20 cellular contexts compared by ENCODE assay signal in the genomic region with DNA sequence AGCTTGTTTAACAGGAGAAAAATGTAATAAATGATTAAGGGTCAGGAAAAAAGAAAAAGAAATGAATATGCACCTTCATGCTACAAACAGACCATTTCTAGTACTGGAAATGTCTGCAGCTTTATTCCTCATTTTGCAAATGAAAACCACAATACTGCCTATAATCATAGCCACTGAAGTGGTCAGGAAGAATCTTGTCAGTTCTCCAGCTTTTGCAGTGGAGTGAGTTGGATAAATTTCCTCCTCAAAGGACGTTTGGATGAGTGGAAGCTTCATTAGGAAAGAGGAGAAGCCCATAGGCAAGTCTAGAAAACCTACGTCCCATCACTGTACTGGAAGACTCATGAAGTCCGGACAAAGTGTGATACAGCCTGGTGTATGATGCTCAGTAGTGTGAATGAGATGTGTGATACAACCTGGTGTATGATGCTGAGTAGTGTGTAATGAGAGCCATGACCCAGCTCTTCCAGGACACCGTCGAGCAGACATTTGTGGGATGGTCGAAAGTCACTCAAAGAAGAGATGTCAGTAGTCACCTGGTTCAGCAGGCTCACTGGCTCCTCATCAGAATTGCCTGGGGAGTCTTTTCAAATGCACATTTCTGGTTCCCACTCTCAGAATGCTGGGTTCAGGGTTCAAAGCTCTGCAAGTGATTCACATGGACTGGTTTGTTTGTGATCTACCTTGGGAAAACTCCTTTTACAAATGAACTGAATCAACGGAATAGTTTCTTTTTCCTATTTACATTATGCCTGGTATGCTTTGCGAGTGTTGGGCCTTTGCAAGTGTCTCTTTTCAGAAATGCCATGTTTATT.
DNase-seq lines count a peak whose midpoint lies in the region; ATAC-seq and TF ChIP-seq lines count a peak whose summit lies in the region.
"Had no signal": no experiment of that assay in that cellular context is flagged by ENCODE, and none has a peak within 500 bp of the region (broad histone marks: within the 10 kb centered on the region; RNA-seq: fewer than 3 reads in every experiment).

No MANE protein-coding gene starts in this region.

- H3K27ac ChIP-seq in HUES48 (ENCODE audit: low read depth, low read length) (peak overlapping the region; percentile 67), iPS-20b (ENCODE audit: low read length) (no peak overlapping the region)

- H3K27me3 ChIP-seq in HUES48 (ENCODE audit: control insufficient read depth, insufficient read depth, low read length) (no peaks in the 10 kb centered on the region), iPS-20b (ENCODE audit: insufficient read depth, low read length) (no peaks in the 10 kb centered on the region)

- H3K27ac Mint-ChIP-seq in activated naive CD4-positive, alpha-beta T cell treated with anti-CD3 and anti-CD28 coated beads, Interleukin-2, amount 50 U/mL, for 72 hours: no peak overlapping the region
- H3K27ac Mint-ChIP-seq: B cell had no signal

- ATAC-seq in GM19467 (IDR thresholded peaks at IDR 0.05; ENCODE audit: unreplicated experiment): no peak
- no peak for ATAC-seq in activated naive CD4-positive, alpha-beta T cell treated with anti-CD3 and anti-CD28 coated beads, Interleukin-2, amount 50 U/mL, for 72 hours
- ATAC-seq: PC-3, Right ventricle myocardium inferior had no signal

- H3K4me3 ChIP-seq in AG10803 (ENCODE audit: low read length) (no peak overlapping the region), HUES48 (ENCODE audit: low read depth, low read length) (no peak overlapping the region), astrocyte of the cerebellum (ENCODE audit: low read depth, low read length) (no peak overlapping the region), iPS-20b (ENCODE audit: low read length) (peak overlapping the region; percentile 35; the same call in 1 of the 2 replicates)

- in situ Hi-C loops in astrocyte of the cerebellum (cut with HindIII; ENCODE audit: low sequenced_read_pairs): no loop called here

- peak; percentile 68 for DNase-seq in AG10803 (ENCODE audit: low read depth)
- DNase-seq in astrocyte of the cerebellum (ENCODE audit: low read depth): peak; percentile 73
- DNase-seq in activated naive CD4-positive, alpha-beta T cell treated with anti-CD3 and anti-CD28 coated beads, Interleukin-2, amount 50 U/mL, for 72 hours (ENCODE audit: low spot score in 2 of 2): no peak
- no peak for DNase-seq in NCI-H146 treated with DMSO at 0.1 percent for 48 hours (lab: John Stamatoyannopoulos, UW; ENCODE audit: unreplicated experiment)
- no peak for DNase-seq in NCI-H1092 treated with DMSO at 0.1 percent for 48 hours (lab: John Stamatoyannopoulos, UW)
- DNase-seq: CD4-positive, alpha-beta memory T cell; DMS79; GDM1; NCI-H146; NCI-H2107; NCI-H226; NCI-H526; NK-92 treated with Interleukin-12 subunit alpha and Interleukin-12 subunit beta, amount 100 ng/mL, for 24 hours; PC-3; SK-N-SH had no signal

- H3K9me3 ChIP-seq in HUES48 (ENCODE audit: control insufficient read depth, insufficient read depth, low read length) (0 out of 2 replicates have a peak, but pooled peaks cover 3% of the 10 kb centered on the region), iPS-20b (ENCODE audit: insufficient read depth, low read depth, low read length) (no peaks in the 10 kb centered on the region)
- H3K9me3 ChIP-seq: SK-N-SH had no signal

- H3K4me1 ChIP-seq in HUES48 (ENCODE audit: control insufficient read depth, insufficient read depth, low read length) (peaks cover 12% of the 10 kb centered on the region), iPS-20b (ENCODE audit: insufficient read depth, low read length) (peaks cover 11% of the 10 kb centered on the region; the same call in 1 of the 2 replicates)

- H3K36me3 ChIP-seq in HUES48 (ENCODE audit: control insufficient read depth, insufficient read depth, low read length): no peaks in the 10 kb centered on the region
- H3K36me3 ChIP-seq in iPS-20b (ENCODE audit: insufficient read depth, low read depth, low read length): no peaks in the 10 kb centered on the region

- H3K36me3 Mint-ChIP-seq in activated naive CD4-positive, alpha-beta T cell treated with anti-CD3 and anti-CD28 coated beads, Interleukin-2, amount 50 U/mL, for 72 hours: peaks cover 9 to 12% of the 10 kb centered on the region in 2 donors

- no peak for TF ChIP-seq CTCF in AG10803 (conservative IDR thresholded peaks at IDR 0.05; ENCODE audit: low read length)
- TF ChIP-seq CTCF in astrocyte of the cerebellum (IDR thresholded peaks at IDR 0.05; ENCODE audit: low read depth, low read length, missing control alignments): no peak

- H3K9ac ChIP-seq in HUES48 (ENCODE audit: low read depth, low read length): no peak overlapping the region
- H3K9ac ChIP-seq in iPS-20b (ENCODE audit: low read depth, low read length): no peak overlapping the region
- H3K9ac ChIP-seq: SK-N-SH had no signal

- H3K9me3 Mint-ChIP-seq in activated naive CD4-positive, alpha-beta T cell treated with anti-CD3 and anti-CD28 coated beads, Interleukin-2, amount 50 U/mL, for 72 hours: peaks cover 0 to 6% of the 10 kb centered on the region in 2 donors

Comparison
In these comparisons a context has a peak if more than half of its experiments do, and no peak if none do; other contexts are left out.
1. DNase-seq: peak in AG10803 (single experiment) and astrocyte of the cerebellum (single experiment); none in activated naive CD4-positive, alpha-beta T cell treated with anti-CD3 and anti-CD28 coated beads, Interleukin-2, amount 50 U/mL, for 72 hours (0 of 2), NCI-H146 treated with DMSO at 0.1 percent for 48 hours (single experiment) and NCI-H1092 treated with DMSO at 0.1 percent for 48 hours (single experiment).